Comparison of ENCODE assay signal across 35 cellular contexts in the genomic region with DNA sequence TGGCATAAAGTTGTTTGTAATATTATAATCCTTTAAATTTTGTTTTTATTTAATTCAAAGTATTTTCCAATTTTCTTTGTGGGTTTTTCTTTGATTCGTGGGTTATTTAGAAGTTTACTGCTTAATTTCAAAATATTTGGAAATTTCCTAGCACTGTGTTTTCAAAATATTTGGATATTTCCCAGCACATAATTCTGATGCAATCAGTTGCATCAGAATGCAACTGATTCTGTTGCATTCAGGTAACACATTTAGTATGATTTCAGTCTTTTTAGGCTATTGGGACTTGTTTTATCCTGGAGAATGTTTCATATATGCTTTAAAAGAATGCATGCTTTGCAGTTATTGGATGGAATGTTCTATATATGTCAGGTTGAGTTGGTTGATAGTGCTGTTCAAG. TPM values are rescaled to one million over a fixed set of nuclear protein-coding genes. Genes with fewer than 3 reads are reported as not detected.
"Had no signal": no experiment of that assay in that cellular context is flagged by ENCODE, and none has a peak within 500 bp of the region (broad histone marks: within the 10 kb centered on the region; RNA-seq: fewer than 3 reads in every experiment).

No MANE protein-coding gene starts in this region.

- H3K9me3 ChIP-seq: left ventricle myocardium inferior, mucosa of descending colon, ovary, right atrium auricular region, right lobe of liver, tibial nerve, uterus had no signal

- H3K4me2 ChIP-seq: smooth muscle cell had no signal

- DNase-seq: hypothalamus; immature natural killer cell; islet precursor cell; left ventricle myocardium inferior; midbrain; mucosa of descending colon; naive thymus-derived CD4-positive, alpha-beta T cell; ovary; right lobe of liver; stimulated activated CD4-positive, alpha-beta T cell treated with anti-CD3 and anti-CD28 coated beads, Interleukin-1b, Interleukin-23, amount 100 ng/mL, for 48 hours; stimulated activated CD4-positive, alpha-beta T cell treated with anti-CD3 and anti-CD28 coated beads, Interleukin-2, amount 100 ng/mL, for 48 hours; stimulated activated CD4-positive, alpha-beta T cell treated with anti-CD3 and anti-CD28 coated beads, Interleukin-4, amount 100 ng/mL, for 4 hours; stimulated activated CD8-positive, alpha-beta memory T cell treated with anti-CD3 and anti-CD28 coated beads, Interleukin-4, amount 100 ng/mL, for 48 hours; stimulated activated naive CD8-positive, alpha-beta T cell treated with anti-CD3 and anti-CD28 coated beads, Interleukin-15, amount 100 ng/mL, for 72 hours; substantia nigra; uterus had no signal

- ATAC-seq: mucosa of descending colon; naive thymus-derived CD4-positive, alpha-beta T cell; natural killer cell treated with Interleukin-12 subunit alpha and Interleukin-12 subunit beta and Interleukin-15 and Interleukin-18, amount 100 ng/mL, for 72 hours; right lobe of liver; stimulated activated memory B cell treated with anti-CD40 and anti-IgM and Interleukin-4, amounts not matched to agents 10 μg/mL and 1 μg/mL and 100 μg/mL, for 72 hours; stimulated activated naive CD8-positive, alpha-beta T cell treated with anti-CD3 and anti-CD28 coated beads, Interleukin-15, amount 100 ng/mL, for 72 hours had no signal

- H3K36me3 ChIP-seq: left ventricle myocardium inferior, ovary, right atrium auricular region, right lobe of liver, tibial nerve, uterus had no signal

- H3K27ac ChIP-seq: left ventricle myocardium inferior, ovary, right atrium auricular region, right lobe of liver, tibial nerve, uterus had no signal

- H3K4me3 ChIP-seq: left ventricle myocardium inferior, lung, mucosa of descending colon, ovary, right atrium auricular region, right lobe of liver, smooth muscle cell, tibial nerve, uterus had no signal

- H3K27me3 ChIP-seq: ovary, right atrium auricular region, right lobe of liver, tibial nerve, uterus had no signal

- H3K4me1 ChIP-seq: left ventricle myocardium inferior, right atrium auricular region, right lobe of liver, tibial nerve, uterus had no signal

RNA-seq across cellular contexts. Expression of a gene that starts 18.2 kb away (rescaled TPM):
- total RNA-seq: kidney epithelial cell; left ventricle myocardium inferior; lower leg skin; lung; mesenteric fat pad; mucosa of descending colon; myocyte; naive thymus-derived CD4-positive, alpha-beta T cell; natural killer cell treated with Interleukin-12 subunit alpha and Interleukin-12 subunit beta and Interleukin-15 and Interleukin-18, amount 100 ng/mL, for 72 hours; omental fat pad; ovary; progenitor cell of endocrine pancreas; pulmonary artery endothelial cell; renal cortical epithelial cell; right atrium auricular region; right lobe of liver; skeletal muscle tissue; smooth muscle cell; temporal lobe; tibial nerve; ureter; uterus had no signal
- polyA plus RNA-seq: immature natural killer cell; lung; naive thymus-derived CD4-positive, alpha-beta T cell; neural cell; ovary; smooth muscle cell; thymus had no signal

RNA-seq across cellular contexts. Expression of a gene that starts 42.2 kb away (rescaled TPM):
- total RNA-seq: kidney epithelial cell; left ventricle myocardium inferior; lower leg skin; lung; mesenteric fat pad; mucosa of descending colon; myocyte; naive thymus-derived CD4-positive, alpha-beta T cell; natural killer cell treated with Interleukin-12 subunit alpha and Interleukin-12 subunit beta and Interleukin-15 and Interleukin-18, amount 100 ng/mL, for 72 hours; omental fat pad; ovary; progenitor cell of endocrine pancreas; pulmonary artery endothelial cell; renal cortical epithelial cell; right atrium auricular region; right lobe of liver; skeletal muscle tissue; smooth muscle cell; temporal lobe; tibial nerve; ureter; uterus had no signal
- polyA plus RNA-seq: immature natural killer cell; lung; naive thymus-derived CD4-positive, alpha-beta T cell; neural cell; ovary; smooth muscle cell had no signal

RNA-seq across cellular contexts. Expression of a gene that starts 56.8 kb away (rescaled TPM):
- total RNA-seq: kidney epithelial cell; left ventricle myocardium inferior; lower leg skin; lung; mesenteric fat pad; mucosa of descending colon; myocyte; naive thymus-derived CD4-positive, alpha-beta T cell; natural killer cell treated with Interleukin-12 subunit alpha and Interleukin-12 subunit beta and Interleukin-15 and Interleukin-18, amount 100 ng/mL, for 72 hours; omental fat pad; ovary; progenitor cell of endocrine pancreas; pulmonary artery endothelial cell; renal cortical epithelial cell; right atrium auricular region; right lobe of liver; skeletal muscle tissue; smooth muscle cell; temporal lobe; tibial nerve; ureter; uterus had no signal
- polyA plus RNA-seq: immature natural killer cell; lung; naive thymus-derived CD4-positive, alpha-beta T cell; neural cell; ovary; smooth muscle cell had no signal
